In genomic region chr17:3433210-3433609, GRCh38 we compare ENCODE assay signal across 1 cellular context.
TF ChIP-seq lines count a peak whose summit lies in the region.

No MANE protein-coding gene starts in this region.

TF ChIP-seq in liver, 16 proteins besides CTCF, POLR2A, EP300 and RAD21:
- peak; percentile 92 for TF ChIP-seq REST (IDR thresholded peaks at IDR 0.05)
